22 cellular contexts compared by ENCODE assay signal in genomic region chr22:18093661-18094060, GRCh38. TPM values are rescaled to one million over a fixed set of nuclear protein-coding genes. Genes with fewer than 3 reads are reported as not detected.
"Had no signal": no experiment of that assay in that cellular context is flagged by ENCODE, and none has a peak within 500 bp of the region (broad histone marks: within the 10 kb centered on the region; RNA-seq: fewer than 3 reads in every experiment).

No MANE protein-coding gene starts in this region.

- H3K4me3 ChIP-seq: coronary artery, dorsolateral prefrontal cortex, esophagus squamous epithelium, heart right ventricle, left lung, lower lobe of right lung had no signal

- ATAC-seq: heart right ventricle, left cardiac atrium, left lung, left ventricle myocardium superior, lower lobe of right lung had no signal

- FAIRE-seq: colon, islet of Langerhans, keratinocyte had no signal

- H3K9me3 ChIP-seq: esophagus squamous epithelium, heart right ventricle, left lung, lower lobe of right lung had no signal

- H3K27ac ChIP-seq: coronary artery, lower lobe of right lung had no signal

- DNase-seq: dermis blood vessel endothelial cell; dorsolateral prefrontal cortex; effector CD4-positive, alpha-beta T cell; effector memory CD4-positive, alpha-beta T cell; esophagus squamous epithelium; foreskin fibroblast; foreskin melanocyte; glutamatergic neuron; head of caudate nucleus; heart right ventricle; hippocampal formation; left cardiac atrium; left lung; left ventricle myocardium superior; lower lobe of right lung; mesenchymal stem cell; midbrain had no signal

- H3K27me3 ChIP-seq: dorsolateral prefrontal cortex, esophagus squamous epithelium, heart right ventricle, left lung had no signal

RNA-seq across cellular contexts. Expression of gene TUBA8, which starts 16.9 kb away (rescaled TPM):
- total RNA-seq: epithelial cell of proximal tubule had no signal
